Comparison of ENCODE assay signal across 8 cellular contexts in genomic region chr4:15681372-15682339, GRCh38. TPM values are rescaled to one million over a fixed set of nuclear protein-coding genes. Genes with fewer than 3 reads are reported as not detected.
A peak's percentile ranks its signal among the peaks of the same experiment; 100 is the strongest.
DNase-seq lines count a peak whose midpoint lies in the region; ATAC-seq and TF ChIP-seq lines count a peak whose summit lies in the region.

TSS of gene FAM200B (plus strand) at chr4:15681827. CDS start at chr4:15686978, 5,151 bp downstream.

- intact Hi-C loops in left cardiac atrium (cut with DNase I) (no loop called here), posterior vena cava (cut with DNase I) (loop anchor here in 1 of 2 donors (2.0 kb wide), 1 partner anchor 77 kb away; no protein-coding TSS in a partner anchor), upper lobe of right lung (cut with DNase I) (no loop called here)

- H3K9me3 ChIP-seq in upper lobe of right lung, result no peaks in the 10 kb centered on the region

- H3K36me3 ChIP-seq in upper lobe of right lung, result peaks cover 9% of the 10 kb centered on the region

- H3K4me3 Mint-ChIP-seq in T-helper 1 cell treated with Interleukin-12 subunit alpha and Interleukin-12 subunit beta and Interleukin-4 antibody, amounts not matched to agents 30 μg/mL and 1 μg/mL, for 36 hours, result peak within 1 kb of the TSS; percentile 91

- H3K4me3 ChIP-seq in upper lobe of right lung, result peak within 1 kb of the TSS; percentile 74

- in situ Hi-C loops in GM13977 (cut with MboI; ENCODE audit: low pct_unique_long_range_greater_than_20kb, low sequenced_read_pairs, unreplicated experiment), result no loop called here

- H3K27me3 ChIP-seq in upper lobe of right lung, result no peaks in the 10 kb centered on the region

- peak within 1 kb of the TSS; percentile 92 for H3K27ac Mint-ChIP-seq in T-helper 1 cell treated with Interleukin-12 subunit alpha and Interleukin-12 subunit beta and Interleukin-4 antibody, amounts not matched to agents 30 μg/mL and 1 μg/mL, for 36 hours

- DNase-seq in GM13977 (ENCODE audit: low spot score) (peak; percentile 97), NCI-H1694 (lab: John Stamatoyannopoulos, UW) (peak; percentile 90), amniotic stem cell (lab: John Stamatoyannopoulos, UW) (peak; percentile 95), left cardiac atrium (peak; percentile 99), posterior vena cava (ENCODE audit: low spot score) (peak; percentile 100), upper lobe of right lung (peak; percentile 99)

- no peaks in the 10 kb centered on the region for H3K27me3 Mint-ChIP-seq in T-helper 1 cell treated with Interleukin-12 subunit alpha and Interleukin-12 subunit beta and Interleukin-4 antibody, amounts not matched to agents 30 μg/mL and 1 μg/mL, for 36 hours (ENCODE audit: low read depth)

- ATAC-seq in HG02884 (IDR thresholded peaks at IDR 0.05; ENCODE audit: unreplicated experiment), result peak; percentile 83
- ATAC-seq in left cardiac atrium, result peak; percentile 99
- ATAC-seq in upper lobe of right lung, result peak; percentile 97

- H3K36me3 Mint-ChIP-seq in T-helper 1 cell treated with Interleukin-12 subunit alpha and Interleukin-12 subunit beta and Interleukin-4 antibody, amounts not matched to agents 30 μg/mL and 1 μg/mL, for 36 hours (ENCODE audit: low read depth), result peaks cover 21% of the 10 kb centered on the region

- peak within 1 kb of the TSS; percentile 96 for H3K27ac ChIP-seq in upper lobe of right lung

- H3K4me1 ChIP-seq in upper lobe of right lung, result peaks cover 17% of the 10 kb centered on the region

- no peak for TF ChIP-seq CTCF in GM13977 (IDR thresholded peaks at IDR 0.05; ENCODE audit: extremely low read depth, insufficient read depth, missing control alignments)
- TF ChIP-seq CTCF in upper lobe of right lung (IDR thresholded peaks at IDR 0.05), result peak; percentile 10

- peaks cover 26% of the 10 kb centered on the region for H3K4me1 Mint-ChIP-seq in T-helper 1 cell treated with Interleukin-12 subunit alpha and Interleukin-12 subunit beta and Interleukin-4 antibody, amounts not matched to agents 30 μg/mL and 1 μg/mL, for 36 hours (ENCODE audit: low read depth)

- no peaks in the 10 kb centered on the region for H3K9me3 Mint-ChIP-seq in T-helper 1 cell treated with Interleukin-12 subunit alpha and Interleukin-12 subunit beta and Interleukin-4 antibody, amounts not matched to agents 30 μg/mL and 1 μg/mL, for 36 hours

RNA-seq across cellular contexts. Expression of gene FAM200B, which starts in this region (rescaled TPM):
- 10 to 100 TPM; 30.9 to 35.4 TPM for total RNA-seq in left cardiac atrium
- total RNA-seq in posterior vena cava, result 10 to 100 TPM; 30.4 to 36.8 TPM
- total RNA-seq in upper lobe of right lung, result 29.3 TPM

Comparison
In these comparisons a context has a peak if more than half of its experiments do, and no peak if none do; other contexts are left out.
1. Peak in every context shown above with its lines: DNase-seq, ATAC-seq, H3K4me3 ChIP-seq and H3K27ac ChIP-seq.